8 cellular contexts compared by ENCODE assay signal in the genomic region with DNA sequence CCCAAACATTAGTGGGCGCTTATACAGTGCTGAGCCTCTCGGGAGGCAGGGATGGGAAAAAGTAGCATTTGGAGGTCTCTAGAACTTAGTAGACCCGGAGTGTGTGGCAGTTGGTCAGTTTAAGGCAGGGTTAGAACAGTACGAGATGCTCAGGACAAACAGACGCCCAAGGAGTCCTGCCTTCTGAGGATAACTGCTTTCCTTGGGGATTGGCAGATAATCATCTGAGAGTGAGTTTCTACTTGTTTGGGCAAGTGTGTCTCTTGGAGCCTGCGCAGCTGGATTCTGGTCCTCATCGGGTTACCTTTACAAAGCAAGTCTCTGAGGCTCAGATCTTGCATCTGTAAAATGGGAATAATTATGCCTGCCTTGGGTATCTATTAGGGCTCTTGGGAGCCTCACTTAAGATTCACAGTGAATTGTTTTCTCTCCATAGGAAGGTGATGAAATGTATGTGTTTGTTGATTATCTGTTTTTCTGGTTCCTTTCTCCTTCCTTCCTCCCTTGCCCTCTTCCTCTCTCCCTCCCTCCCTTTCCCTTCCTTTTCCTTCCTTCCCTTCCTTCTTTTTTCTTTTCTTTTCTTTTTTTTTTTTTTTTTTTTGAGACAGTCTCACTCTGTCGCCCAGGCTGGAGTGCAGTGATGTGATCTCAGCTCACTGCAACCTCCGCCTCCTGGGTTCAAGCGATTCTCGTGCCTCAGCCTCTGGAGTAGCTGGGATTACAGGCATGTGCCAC. TPM values are rescaled to one million over a fixed set of nuclear protein-coding genes. Genes with fewer than 3 reads are reported as not detected.
A peak's percentile ranks its signal among the peaks of the same experiment; 100 is the strongest.
DNase-seq lines count a peak whose midpoint lies in the region; ATAC-seq and TF ChIP-seq lines count a peak whose summit lies in the region.

No MANE protein-coding gene starts in this region.

- H3K36me3 Mint-ChIP-seq in Caco-2 (ENCODE audit: insufficient read depth, unreplicated experiment): peaks cover 48% of the 10 kb centered on the region
- H3K36me3 Mint-ChIP-seq in effector memory CD8-positive, alpha-beta T cell (ENCODE audit: insufficient read depth): peaks cover 43% of the 10 kb centered on the region

- CTCF ChIA-PET in Caco-2 (lab: Charles Lee): interaction anchor here (1.2 kb wide), 1 partner anchor 46 kb away, joined by 3 read pairs; no protein-coding TSS in a partner anchor

- BruUV-seq in Caco-2 (replicated peaks; lab: Mats Ljungman, UMichigan): no TSS peak

- peaks cover 30% of the 10 kb centered on the region for H3K4me1 ChIP-seq in Caco-2
- H3K4me1 ChIP-seq in neutrophil (ENCODE audit: control insufficient read depth in 1 of 2, insufficient read depth in 1 of 2, low read depth in 1 of 2, low read length in 1 of 2): peaks cover 49 to 54% of the 10 kb centered on the region in 2 experiments

- H3K27me3 ChIP-seq in Caco-2 (replicated peaks; ENCODE audit: control insufficient read depth, insufficient read depth, low read length) (no peaks in the 10 kb centered on the region), neutrophil (no peaks in the 10 kb centered on the region)

- intact Hi-C loops in Caco-2 (cut with micrococcal nuclease; ENCODE audit: unreplicated experiment): no loop called here

- H3K9me3 Mint-ChIP-seq in Caco-2 (ENCODE audit: unreplicated experiment): no peaks in the 10 kb centered on the region
- no peaks in the 10 kb centered on the region for H3K9me3 Mint-ChIP-seq in effector memory CD8-positive, alpha-beta T cell

- no peak for DNase-seq in Caco-2
- peak; percentile 57 for DNase-seq in NCI-H69 (lab: John Stamatoyannopoulos, UW)
- DNase-seq in effector memory CD8-positive, alpha-beta T cell: no peak
- no peak for DNase-seq in NCI-H446 treated with DMSO at 0.1 percent for 48 hours (lab: John Stamatoyannopoulos, UW)

- H3K27me3 Mint-ChIP-seq in Caco-2 (ENCODE audit: insufficient read depth, unreplicated experiment): no peaks in the 10 kb centered on the region
- no peaks in the 10 kb centered on the region for H3K27me3 Mint-ChIP-seq in effector memory CD8-positive, alpha-beta T cell

- TF ChIP-seq CTCF in Caco-2 (IDR thresholded peaks at IDR 0.05; ENCODE audit: insufficient read depth in 1 of 2, low read depth in 1 of 2, low read length in 1 of 2, severe bottlenecking in 1 of 2, unreplicated experiment in 1 of 2): no peak
- TF ChIP-seq CTCF in neutrophil (IDR thresholded peaks at IDR 0.05): no peak

- H3K36me3 ChIP-seq in Caco-2 (ENCODE audit: control insufficient read depth, insufficient read depth, low read length): no peaks in the 10 kb centered on the region
- H3K36me3 ChIP-seq in neutrophil: no peaks in the 10 kb centered on the region

- POLR2A ChIA-PET in Caco-2 (lab: Charles Lee): interaction anchor here (2.2 kb wide), 1 partner anchor 22 kb away, joined by 21 read pairs; no protein-coding TSS in a partner anchor

- H3K4me3 Mint-ChIP-seq in Caco-2 (ENCODE audit: unreplicated experiment): peak overlapping the region; percentile 72
- H3K4me3 Mint-ChIP-seq in effector memory CD8-positive, alpha-beta T cell: peak overlapping the region; percentile 85 to 91

- peak overlapping the region; percentile 88 for H3K27ac Mint-ChIP-seq in Caco-2 (ENCODE audit: unreplicated experiment)
- peak overlapping the region; percentile 95 to 96 for H3K27ac Mint-ChIP-seq in effector memory CD8-positive, alpha-beta T cell

- no peak for ATAC-seq in effector memory CD8-positive, alpha-beta T cell (replicated peaks)
- ATAC-seq in GM18502 (IDR thresholded peaks at IDR 0.05; ENCODE audit: poor library complexity, unreplicated experiment) (no peak), HG03439 (IDR thresholded peaks at IDR 0.05; ENCODE audit: unreplicated experiment) (no peak), HG03460 (IDR thresholded peaks at IDR 0.05; ENCODE audit: unreplicated experiment) (no peak)

- H3K4me3 ChIP-seq in Caco-2 (ENCODE audit: low read depth, low read length) (peak overlapping the region; percentile 57), neutrophil (ENCODE audit: low read depth in 1 of 2, low read length in 1 of 2) (peak overlapping the region; percentile 60 to 68)

- peaks cover 45% of the 10 kb centered on the region for H3K4me1 Mint-ChIP-seq in Caco-2 (ENCODE audit: low read depth, unreplicated experiment)
- H3K4me1 Mint-ChIP-seq in effector memory CD8-positive, alpha-beta T cell (ENCODE audit: low read depth in 2 of 2): peaks cover 54 to 59% of the 10 kb centered on the region in 2 donors

- H3K9me3 ChIP-seq in Caco-2 (no peaks in the 10 kb centered on the region), neutrophil (no peaks in the 10 kb centered on the region)

- H3K27ac ChIP-seq in neutrophil: peak overlapping the region; percentile 89

RNA-seq across cellular contexts. Expression of a gene that starts 2.0 kb away (rescaled TPM):
- total RNA-seq in Caco-2 (2022): 219 and 235 TPM in 2 replicates
